18 cellular contexts compared by ENCODE assay signal in the genomic region with DNA sequence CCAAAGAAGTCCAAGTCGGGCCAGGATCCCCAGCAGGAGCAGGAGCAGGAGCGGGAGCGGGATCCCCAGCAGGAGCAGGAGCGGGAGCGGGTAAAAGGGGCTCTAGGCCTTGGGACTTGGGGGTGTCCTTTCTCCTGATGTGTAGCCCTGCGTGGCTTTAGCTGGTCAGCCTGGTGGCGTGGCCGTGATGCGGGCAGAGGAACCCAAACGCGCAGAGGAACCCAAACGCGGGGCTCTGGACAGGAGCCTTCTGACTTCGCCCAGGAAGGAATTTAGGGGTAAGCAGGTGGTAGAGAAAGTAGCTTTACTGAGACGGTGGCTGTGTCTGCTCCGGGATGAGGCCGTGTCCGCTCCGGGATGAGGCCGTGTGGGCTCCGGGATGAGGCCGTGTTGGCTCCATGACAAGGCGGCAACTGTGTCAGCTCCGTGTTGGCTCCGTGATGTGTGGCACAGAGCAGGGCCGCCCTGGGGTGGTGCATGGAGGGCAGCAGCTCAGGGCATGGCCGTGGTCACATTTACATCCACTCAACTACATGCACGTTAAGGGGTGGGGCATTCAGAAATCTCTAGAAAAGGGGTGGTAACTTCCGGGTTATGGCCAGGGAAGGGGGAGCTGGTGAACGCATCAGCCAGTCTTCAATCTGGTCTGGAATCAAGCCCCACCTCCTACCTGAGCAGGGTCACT. TPM values are rescaled to one million over a fixed set of nuclear protein-coding genes. Genes with fewer than 3 reads are reported as not detected.
DNase-seq lines count a peak whose midpoint lies in the region; ATAC-seq, FAIRE-seq and TF ChIP-seq lines count a peak whose summit lies in the region.
"Had no signal": no experiment of that assay in that cellular context is flagged by ENCODE, and none has a peak within 500 bp of the region (broad histone marks: within the 10 kb centered on the region; RNA-seq: fewer than 3 reads in every experiment).

No MANE protein-coding gene starts in this region.

- no peak overlapping the region for H3K4me2 ChIP-seq in GM12878 (ENCODE audit: control insufficient read depth, insufficient read depth)
- H3K4me2 ChIP-seq: A549, BLaER1 had no signal

- in situ Hi-C loops in GM12878 (cut with MboI) = no loop called here

- TF ChIP-seq RAD21 in GM12878 (IDR thresholded peaks at IDR 0.05; ENCODE audit: insufficient read depth, low read depth, low read length) = no peak

- H3K27ac ChIP-seq in HEK293 (ENCODE audit: extremely low read depth, low read depth, low read length) (no peak overlapping the region), GM12878 (ENCODE audit: control insufficient read depth, insufficient read depth) (no peak overlapping the region)
- H3K27ac ChIP-seq: A549, BLaER1, Peyer's patch had no signal

- H4K20me1 ChIP-seq in GM12878 (ENCODE audit: control insufficient read depth, insufficient read depth) = no peaks in the 10 kb centered on the region

- H3K4me3 ChIP-seq in HEK293 (ENCODE audit: low read depth, low read length) (no peak overlapping the region), GM12878 (no peak overlapping the region)
- H3K4me3 ChIP-seq: A549, BLaER1, Peyer's patch had no signal

- H3K36me3 ChIP-seq in HEK293 (ENCODE audit: control insufficient read depth in 2 of 2, insufficient read depth in 1 of 2, low read length in 2 of 2) (peaks cover 0 to 6% of the 10 kb centered on the region in 2 experiments; a peak in 1 of 3 replicates), GM12878 (ENCODE audit: control insufficient read depth in 2 of 2, insufficient read depth in 2 of 2, low read length in 1 of 2) (peaks cover 0 to 3% of the 10 kb centered on the region in 2 experiments; a peak in 3 of 4 replicates)

- DNase-seq in GM12878 (ENCODE audit: low read depth, low spot score) (no peak), COLO829 (ENCODE audit: low spot score) (no peak)
- DNase-seq: CD4-positive, alpha-beta memory T cell; DMS53; EL; KG1; NCI-H1105 treated with DMSO at 0.1 percent for 48 hours; NCI-H1694 treated with DMSO at 0.1 percent for 48 hours; Peyer's patch; SW 1271 had no signal

- TF ChIP-seq EP300 in GM12878 (IDR thresholded peaks at IDR 0.05; ENCODE audit: borderline replicate concordance in 1 of 2, control insufficient read depth in 1 of 2, low read depth in 2 of 2, low read length in 2 of 2) = no peak

- H3K9me3 ChIP-seq in HEK293 (ENCODE audit: control insufficient read depth, insufficient read depth, low read depth, low read length) (no peaks in the 10 kb centered on the region), GM12878 (replicated peaks; ENCODE audit: control insufficient read depth, insufficient read depth, low read length) (no peaks in the 10 kb centered on the region)
- H3K9me3 ChIP-seq: A549, BLaER1, Peyer's patch had no signal

- no peak overlapping the region for H2AFZ ChIP-seq in GM12878 (ENCODE audit: control insufficient read depth, low read depth, low read length)

- ATAC-seq in GM12878 = no peak
- no peak for ATAC-seq in GM21576 (IDR thresholded peaks at IDR 0.05; ENCODE audit: unreplicated experiment)
- ATAC-seq: A549, Right ventricle myocardium inferior had no signal

- TSS peak; percentile 26 for BruUV-seq in GM12878 (replicated peaks; lab: Mats Ljungman, UMichigan)

- H3K4me1 ChIP-seq in HEK293 (ENCODE audit: control insufficient read depth, insufficient read depth, low read length) = peaks cover 2% of the 10 kb centered on the region
- H3K4me1 ChIP-seq in GM12878 (ENCODE audit: control insufficient read depth, insufficient read depth, low read length) = no peaks in the 10 kb centered on the region

- WGBS in GM12878 (ENCODE audit: insufficient coverage, insufficient replicate concordance, low lambda C conversion rate, missing lambda C conversion rate) = 91% methylated on average over 27 of the region's 30 CpGs

- FAIRE-seq in GM12878 (lab: Jason Lieb, UNC) = no peak
- FAIRE-seq: A549, GM12891, GM18507, H1 had no signal

- H3K27me3 ChIP-seq in GM12878 (replicated peaks in 1 of 2; ENCODE audit: control insufficient read depth in 2 of 2, insufficient read depth in 2 of 2, low read length in 1 of 2) = no peaks in the 10 kb centered on the region
- H3K27me3 ChIP-seq: Peyer's patch had no signal

- TF ChIP-seq CTCF in HEK293 (tag by site-specific recombination; IDR thresholded peaks at IDR 0.05) (no peak), GM12878 (IDR thresholded peaks at IDR 0.05 in 2 of 3, conservative IDR thresholded peaks at IDR 0.05 in 1 of 3; ENCODE audit: control insufficient read depth in 2 of 3, extremely low read depth in 1 of 3, insufficient read depth in 1 of 3, low read depth in 3 of 3, low read length in 3 of 3) (no peak)

- no peak overlapping the region for H3K9ac ChIP-seq in GM12878 (ENCODE audit: control insufficient read depth, insufficient read depth, low read length)
- H3K9ac ChIP-seq: BLaER1 had no signal

- SMC1A ChIA-PET in GM12878 (lab: Charles Lee; ENCODE audit: uncharacterized antibody, unreplicated experiment) = interaction anchor here (0.6 kb wide), 2 partner anchors 42 to 345 kb away, joined by 3 to 4 read pairs; no protein-coding TSS in a partner anchor

- 0 out of 2 replicates have a peak, but pooled peaks have one; percentile 20 for TF ChIP-seq POLR2A in GM12878 (IDR thresholded peaks at IDR 0.05; ENCODE audit: low read depth, low read length)

- CTCF ChIA-PET in HEK293 (lab: Yijun Ruan, JAX) (interaction anchor here (0.6 to 1.4 kb wide), 6 partner anchors 23 to 342 kb away, joined by 3 to 7 read pairs (median 4); a partner anchor contains a TSS), GM12878 (lab: Yijun Ruan, JAX) (interaction anchor here (0.6 to 0.7 kb wide), 2 partner anchors 181 to 189 kb away, joined by 3 to 4 read pairs; no protein-coding TSS in a partner anchor)

- intact Hi-C loops in GM12878 (cut with micrococcal nuclease; ENCODE audit: unreplicated experiment) = no loop called here

- no peaks in the 10 kb centered on the region for H3K79me2 ChIP-seq in GM12878 (ENCODE audit: control insufficient read depth, insufficient read depth, low read length)

- RAD21 ChIA-PET in GM12878 (lab: Charles Lee; ENCODE audit: unreplicated experiment) = interaction anchor here (1.0 kb wide), 1 partner anchor 26 kb away, joined by 3 read pairs; a partner anchor contains a TSS

- POLR2A ChIA-PET in HEK293 (lab: Yijun Ruan, JAX) = interaction anchor here (0.6 to 0.9 kb wide), 6 partner anchors 12 to 296 kb away, joined by 3 to 5 read pairs (median 4); no protein-coding TSS in a partner anchor
- POLR2A ChIA-PET in GM12878 (lab: Charles Lee) = interaction anchor here (0.7 kb wide), 1 partner anchor 8 kb away, joined by 3 read pairs; no protein-coding TSS in a partner anchor

RNA-seq across cellular contexts. Expression of a gene that starts 19.5 kb away (rescaled TPM):
- total RNA-seq in GM12878 (2013; cell fraction: nucleolus; rRNA removed) = 52.1 and 55.2 TPM in 2 replicates
- 34.9 and 43.8 TPM in 2 replicates for total RNA-seq in GM12878 (2014; rRNA removed)
- total RNA-seq in GM12878 (2014; rRNA removed; fragmentation: Illumina TruSeq; extraction: Trizol) = 14.2 and 19.0 TPM in 2 replicates
- 42.4 and 43.3 TPM in 2 replicates for total RNA-seq in GM12878 (2021)
- 8.2 TPM for polyA plus RNA-seq in GM12878 (2011; ENCODE audit: low read depth)
- 4.1 and 10.3 TPM in 2 replicates for polyA plus RNA-seq in GM12878 (2011; rRNA removed)
- polyA plus RNA-seq in GM12878 (2011; cell fraction: cytosol; rRNA removed) = 19.8 and 36.7 TPM in 2 replicates
- 75.2 and 97.9 TPM in 2 replicates for polyA plus RNA-seq in GM12878 (2011; cell fraction: nucleus; rRNA removed)
- polyA plus RNA-seq in GM12878 (2012) = 19.6 and 27.9 TPM in 2 replicates
- 1.7 and 10.9 TPM in 2 replicates for polyA plus RNA-seq in GM12878 (2014; fragmentation: Illumina TruSeq; extraction: Trizol)
- 1 to 10 TPM; 1.5 to 7.2 TPM for polyA plus RNA-seq in GM12878 (2014; fragmentation: Nextera tagmentation; extraction: Ambion mirVana)
- 48.4 and 58.7 TPM in 2 replicates for polyA plus RNA-seq in GM12878 (2014; rRNA removed)
- 10 to 100 TPM; 31.9 to 41.9 TPM for polyA plus RNA-seq in GM12878 (2016; fragmentation: Nextera tagmentation; extraction: Ambion mirVana)
- polyA minus RNA-seq in GM12878 (2011; rRNA and poly(A)+ RNA removed) = 5.9 and 17.9 TPM in 2 replicates
- polyA minus RNA-seq in GM12878 (2011; cell fraction: cytosol; rRNA and poly(A)+ RNA removed) = 8.3 and 13.8 TPM in 2 replicates
- 26.1 and 47.5 TPM in 2 replicates for polyA minus RNA-seq in GM12878 (2011; cell fraction: nucleus; rRNA and poly(A)+ RNA removed)

RNA-seq across cellular contexts. Expression of a gene that starts 25.8 kb away (rescaled TPM):
- 11.1 and 12.5 TPM in 2 replicates for total RNA-seq in GM12878 (2013; cell fraction: nucleolus; rRNA removed)
- total RNA-seq in GM12878 (2014; rRNA removed) (84.0 and 101 TPM in 2 replicates), GM12878 (2014; rRNA removed; fragmentation: Illumina TruSeq; extraction: Trizol) (36.1 and 39.4 TPM in 2 replicates), GM12878 (2021) (84.0 and 89.0 TPM in 2 replicates)
- 25.7 TPM for polyA plus RNA-seq in GM12878 (2011; ENCODE audit: low read depth)
- polyA plus RNA-seq in GM12878 (2011; rRNA removed) (29.3 and 54.8 TPM in 2 replicates), GM12878 (2014; fragmentation: Illumina TruSeq; extraction: Trizol) (4.1 and 26.8 TPM in 2 replicates), GM12878 (2014; fragmentation: Nextera tagmentation; extraction: Ambion mirVana) (10 to 100 TPM; 11.7 to 39.3 TPM), GM12878 (2014; rRNA removed) (111 and 113 TPM in 2 replicates), GM12878 (2016; fragmentation: Nextera tagmentation; extraction: Ambion mirVana) (100 to 1,000 TPM; 181 to 182 TPM)
- polyA plus RNA-seq in GM12878 (2011; cell fraction: cytosol; rRNA removed) = 67.3 and 105 TPM in 2 replicates
- polyA plus RNA-seq in GM12878 (2011; cell fraction: nucleus; rRNA removed) = 77.9 and 82.8 TPM in 2 replicates
- polyA plus RNA-seq in GM12878 (2012) = 34.3 and 37.6 TPM in 2 replicates
- 10.0 and 21.6 TPM in 2 replicates for polyA minus RNA-seq in GM12878 (2011; rRNA and poly(A)+ RNA removed)
- 10.6 and 11.4 TPM in 2 replicates for polyA minus RNA-seq in GM12878 (2011; cell fraction: cytosol; rRNA and poly(A)+ RNA removed)
- polyA minus RNA-seq in GM12878 (2011; cell fraction: nucleus; rRNA and poly(A)+ RNA removed) = 12.7 and 15.8 TPM in 2 replicates

RNA-seq across cellular contexts. Expression of a gene that starts 26.2 kb away (rescaled TPM):
- total RNA-seq in GM12878 (2013; cell fraction: nucleolus; rRNA removed) = 22.5 and 23.4 TPM in 2 replicates
- total RNA-seq in GM12878 (2014; rRNA removed) = 18.6 and 24.2 TPM in 2 replicates
- 5.9 and 8.9 TPM in 2 replicates for total RNA-seq in GM12878 (2014; rRNA removed; fragmentation: Illumina TruSeq; extraction: Trizol)
- total RNA-seq in GM12878 (2021) = 24.9 and 27.7 TPM in 2 replicates
- polyA plus RNA-seq in GM12878 (2011; ENCODE audit: low read depth) = 2.2 TPM
- polyA plus RNA-seq in GM12878 (2011; rRNA removed) = 4.5 and 7.7 TPM in 2 replicates
- polyA plus RNA-seq in GM12878 (2011; cell fraction: cytosol; rRNA removed) = 7.3 and 16.6 TPM in 2 replicates
- polyA plus RNA-seq in GM12878 (2011; cell fraction: nucleus; rRNA removed) = 72.6 and 103 TPM in 2 replicates
- 8.6 and 9.9 TPM in 2 replicates for polyA plus RNA-seq in GM12878 (2012)
- polyA plus RNA-seq in GM12878 (2014; fragmentation: Illumina TruSeq; extraction: Trizol) = 2.5 and 3.6 TPM in 2 replicates
- under 1 TPM; 0.03 to 0.05 TPM for polyA plus RNA-seq in GM12878 (2014; fragmentation: Nextera tagmentation; extraction: Ambion mirVana)
- polyA plus RNA-seq in GM12878 (2014; rRNA removed) = 24.2 and 24.4 TPM in 2 replicates
- 10 to 100 TPM; 12.0 to 13.4 TPM for polyA plus RNA-seq in GM12878 (2016; fragmentation: Nextera tagmentation; extraction: Ambion mirVana)
- polyA minus RNA-seq in GM12878 (2011; rRNA and poly(A)+ RNA removed) = 4.2 and 11.4 TPM in 2 replicates
- 4.7 and 6.4 TPM in 2 replicates for polyA minus RNA-seq in GM12878 (2011; cell fraction: cytosol; rRNA and poly(A)+ RNA removed)
- polyA minus RNA-seq in GM12878 (2011; cell fraction: nucleus; rRNA and poly(A)+ RNA removed) = 12.8 and 27.8 TPM in 2 replicates

RNA-seq across cellular contexts. Expression of a gene that starts 34.6 kb away (rescaled TPM):
- total RNA-seq in GM12878 (2013; cell fraction: nucleolus; rRNA removed) = 2.7 and 4.9 TPM in 2 replicates
- total RNA-seq in GM12878 (2014; rRNA removed) (23.5 and 29.8 TPM in 2 replicates), GM12878 (2014; rRNA removed; fragmentation: Illumina TruSeq; extraction: Trizol) (9.0 and 9.2 TPM in 2 replicates), GM12878 (2021) (14.6 and 16.2 TPM in 2 replicates)
- polyA plus RNA-seq in GM12878 (2011; ENCODE audit: low read depth) = 0.71 TPM
- polyA plus RNA-seq in GM12878 (2011; rRNA removed) (1.2 and 4.2 TPM in 2 replicates), GM12878 (2014; fragmentation: Illumina TruSeq; extraction: Trizol) (2.8 and 9.8 TPM in 2 replicates), GM12878 (2014; fragmentation: Nextera tagmentation; extraction: Ambion mirVana) (under 1 TPM; 0.11 to 0.16 TPM), GM12878 (2014; rRNA removed) (32.9 and 39.8 TPM in 2 replicates), GM12878 (2016; fragmentation: Nextera tagmentation; extraction: Ambion mirVana) (1 to 10 TPM; 1.7 TPM)
- polyA plus RNA-seq in GM12878 (2011; cell fraction: cytosol; rRNA removed) = 4.7 and 7.5 TPM in 2 replicates
- 33.2 and 47.4 TPM in 2 replicates for polyA plus RNA-seq in GM12878 (2011; cell fraction: nucleus; rRNA removed)
- polyA plus RNA-seq in GM12878 (2012) = 3.4 and 4.9 TPM in 2 replicates
- polyA minus RNA-seq in GM12878 (2011; rRNA and poly(A)+ RNA removed) = 0.44 and 1.0 TPM in 2 replicates
- polyA minus RNA-seq in GM12878 (2011; cell fraction: cytosol; rRNA and poly(A)+ RNA removed) = 3.1 TPM in 1 of 2 replicates, not detected in the other
- 2.3 and 4.8 TPM in 2 replicates for polyA minus RNA-seq in GM12878 (2011; cell fraction: nucleus; rRNA and poly(A)+ RNA removed)

RNA-seq across cellular contexts. Expression of a gene that starts 35.9 kb away (rescaled TPM):
- not detected in 2 replicates for total RNA-seq in GM12878 (2013; cell fraction: nucleolus; rRNA removed)
- not detected in 2 replicates for total RNA-seq in GM12878 (2014; rRNA removed)
- total RNA-seq in GM12878 (2014; rRNA removed; fragmentation: Illumina TruSeq; extraction: Trizol) = not detected in 2 replicates
- total RNA-seq in GM12878 (2021) = 0.13 and 0.19 TPM in 2 replicates
- polyA plus RNA-seq in GM12878 (2011; ENCODE audit: low read depth) = not detected
- not detected in 2 replicates for polyA plus RNA-seq in GM12878 (2011; rRNA removed)
- 0.05 TPM in 1 of 2 replicates, not detected in the other for polyA plus RNA-seq in GM12878 (2011; cell fraction: cytosol; rRNA removed)
- polyA plus RNA-seq in GM12878 (2011; cell fraction: nucleus; rRNA removed) = 0.06 and 0.09 TPM in 2 replicates
- polyA plus RNA-seq in GM12878 (2012) = 0.04 and 0.14 TPM in 2 replicates
- not detected in 2 replicates for polyA plus RNA-seq in GM12878 (2014; fragmentation: Illumina TruSeq; extraction: Trizol)
- not detected for polyA plus RNA-seq in GM12878 (2014; fragmentation: Nextera tagmentation; extraction: Ambion mirVana)
- polyA plus RNA-seq in GM12878 (2014; rRNA removed) = 0.04 TPM in 1 of 2 replicates, not detected in the other
- polyA plus RNA-seq in GM12878 (2016; fragmentation: Nextera tagmentation; extraction: Ambion mirVana) = not detected
- not detected in 2 replicates for polyA minus RNA-seq in GM12878 (2011; rRNA and poly(A)+ RNA removed)
- polyA minus RNA-seq in GM12878 (2011; cell fraction: cytosol; rRNA and poly(A)+ RNA removed) = not detected in 2 replicates
- not detected in 2 replicates for polyA minus RNA-seq in GM12878 (2011; cell fraction: nucleus; rRNA and poly(A)+ RNA removed)
- total RNA-seq: CD4-positive, alpha-beta memory T cell had no signal
- polyA plus RNA-seq: CD4-positive, alpha-beta memory T cell had no signal
